Comparison of ENCODE assay signal across 10 cellular contexts in genomic region chr3:127044996-127045395, GRCh38.
DNase-seq lines count a peak whose midpoint lies in the region; ATAC-seq and TF ChIP-seq lines count a peak whose summit lies in the region.
"Had no signal": no experiment of that assay in that cellular context is flagged by ENCODE, and none has a peak within 500 bp of the region (broad histone marks: within the 10 kb centered on the region; RNA-seq: fewer than 3 reads in every experiment).

No MANE protein-coding gene starts in this region.

- TF ChIP-seq EP300 in tibial nerve (IDR thresholded peaks at IDR 0.05) = no peak

- no peaks in the 10 kb centered on the region; the same call in 1 of the 2 replicates for H4K20me1 ChIP-seq in DND-41 (ENCODE audit: insufficient read depth, low read length)

- no peaks in the 10 kb centered on the region for H3K9me3 ChIP-seq in DND-41 (ENCODE audit: insufficient read depth, low read length, severe bottlenecking)
- H3K9me3 ChIP-seq in body of pancreas = no peaks in the 10 kb centered on the region
- H3K9me3 ChIP-seq in tibial nerve = peaks cover 0 to 11% (median 0%) of the 10 kb centered on the region in 4 donors
- H3K9me3 ChIP-seq: HAP-1 had no signal

- H2AFZ ChIP-seq in DND-41 (ENCODE audit: low read depth, low read length) = no peak overlapping the region

- H3K4me3 ChIP-seq in DND-41 (ENCODE audit: low read depth in 1 of 2, low read length in 2 of 2) (no peak overlapping the region), body of pancreas (no peak overlapping the region), tibial nerve (no peak overlapping the region)
- H3K4me3 ChIP-seq: HAP-1 had no signal

- no peaks in the 10 kb centered on the region for H3K79me2 ChIP-seq in DND-41 (ENCODE audit: insufficient read depth, low read length)

- TF ChIP-seq CTCF in DND-41 (IDR thresholded peaks at IDR 0.05; ENCODE audit: borderline replicate concordance, extremely low read depth, low read length, poor library complexity, severe bottlenecking) = no peak
- TF ChIP-seq CTCF in body of pancreas (IDR thresholded peaks at IDR 0.05) = no peak
- no peak for TF ChIP-seq CTCF in tibial nerve (IDR thresholded peaks at IDR 0.05)

- WGBS in body of pancreas, 2 donors = 17 to 40% methylated on average over 3 to 4 of the region's 4 CpGs
- WGBS in tibial nerve, 2 donors = 42% methylated on average over 4 of the region's 4 CpGs

- no peak overlapping the region for H3K4me3 Mint-ChIP-seq in memory B cell
- H3K4me3 Mint-ChIP-seq in activated T-cell treated with anti-CD3 and anti-CD28 coated beads, Interleukin-2, amount 50 U/mL, for 72 hours = no peak overlapping the region
- H3K4me3 Mint-ChIP-seq: central memory CD8-positive, alpha-beta T cell had no signal

- peaks cover 9% of the 10 kb centered on the region for H3K9me3 Mint-ChIP-seq in memory B cell
- peaks cover 3 to 9% of the 10 kb centered on the region in 2 donors for H3K9me3 Mint-ChIP-seq in activated T-cell treated with anti-CD3 and anti-CD28 coated beads, Interleukin-2, amount 50 U/mL, for 72 hours

- no peak for DNase-seq in DND-41
- DNase-seq in NCI-H146 (lab: John Stamatoyannopoulos, UW) = peak; percentile 81
- DNase-seq in body of pancreas = peak in 2 of 4 donors; percentile 41 to 47
- DNase-seq in memory B cell (ENCODE audit: low spot score in 2 of 2) = no peak
- DNase-seq in activated T-cell treated with anti-CD3 and anti-CD28 coated beads for 4 hours = no peak
- no peak for DNase-seq in tibial nerve (ENCODE audit: low spot score in 2 of 2)
- no peak for DNase-seq in activated T-cell treated with anti-CD3 and anti-CD28 coated beads, Interleukin-2, amount 50 U/mL, for 72 hours

- no peak overlapping the region for H3K27ac ChIP-seq in DND-41 (ENCODE audit: low read length)
- no peak overlapping the region for H3K27ac ChIP-seq in body of pancreas
- no peak overlapping the region for H3K27ac ChIP-seq in tibial nerve

- peaks cover 2% of the 10 kb centered on the region for H3K4me1 Mint-ChIP-seq in memory B cell
- H3K4me1 Mint-ChIP-seq in activated T-cell treated with anti-CD3 and anti-CD28 coated beads, Interleukin-2, amount 50 U/mL, for 72 hours (ENCODE audit: low read depth) = no peaks in the 10 kb centered on the region
- H3K4me1 Mint-ChIP-seq: central memory CD8-positive, alpha-beta T cell had no signal

- H3K27me3 Mint-ChIP-seq in memory B cell = peaks cover 24% of the 10 kb centered on the region
- peaks cover 6% of the 10 kb centered on the region for H3K27me3 Mint-ChIP-seq in activated T-cell treated with anti-CD3 and anti-CD28 coated beads, Interleukin-2, amount 50 U/mL, for 72 hours (ENCODE audit: low read depth)

- H3K9ac ChIP-seq in DND-41 (ENCODE audit: low read depth, low read length) = no peak overlapping the region

- intact Hi-C loops in body of pancreas (cut with DNase I) = no loop called here

- H3K36me3 ChIP-seq in DND-41 (ENCODE audit: insufficient read depth, low read length) (no peaks in the 10 kb centered on the region), body of pancreas (replicated peaks in 1 of 2; ENCODE audit: insufficient read depth in 1 of 2, low read depth in 2 of 2) (no peaks in the 10 kb centered on the region), tibial nerve (no peaks in the 10 kb centered on the region)
- H3K36me3 ChIP-seq: HAP-1 had no signal

- H3K36me3 Mint-ChIP-seq in memory B cell = peaks cover 5% of the 10 kb centered on the region
- peaks cover 2 to 4% of the 10 kb centered on the region in 2 donors for H3K36me3 Mint-ChIP-seq in activated T-cell treated with anti-CD3 and anti-CD28 coated beads, Interleukin-2, amount 50 U/mL, for 72 hours (ENCODE audit: insufficient read depth in 2 of 2)

- H3K27ac Mint-ChIP-seq in memory B cell = peak overlapping the region; percentile 53
- no peak overlapping the region for H3K27ac Mint-ChIP-seq in activated T-cell treated with anti-CD3 and anti-CD28 coated beads, Interleukin-2, amount 50 U/mL, for 72 hours

- ATAC-seq in DND-41 (ENCODE audit: insufficient read depth, low read depth) (0 out of 3 replicates have a peak, but pooled peaks have one; percentile 50), body of pancreas (peak; percentile 43), memory B cell (ENCODE audit: low read depth) (no peak), HG02852 (IDR thresholded peaks at IDR 0.05; ENCODE audit: unreplicated experiment) (no peak)
- ATAC-seq in activated T-cell treated with anti-CD3 and anti-CD28 coated beads, Interleukin-2, amount 50 U/mL, for 72 hours (replicated peaks in 1 of 2) = no peak

- H3K4me2 ChIP-seq in DND-41 (ENCODE audit: insufficient read depth, low read length) = no peak overlapping the region

- H3K4me1 ChIP-seq in DND-41 (ENCODE audit: insufficient read depth, low read length) = no peaks in the 10 kb centered on the region
- peaks cover 24% of the 10 kb centered on the region for H3K4me1 ChIP-seq in body of pancreas
- H3K4me1 ChIP-seq in tibial nerve = peaks cover 0 to 23% (median 0%) of the 10 kb centered on the region in 4 donors
- H3K4me1 ChIP-seq: HAP-1 had no signal

- no peaks in the 10 kb centered on the region for H3K27me3 ChIP-seq in DND-41 (ENCODE audit: insufficient read depth, low read length, poor library complexity)
- no peaks in the 10 kb centered on the region for H3K27me3 ChIP-seq in body of pancreas
- no peaks in the 10 kb centered on the region for H3K27me3 ChIP-seq in tibial nerve

- TF ChIP-seq POLR2A in body of pancreas (IDR thresholded peaks at IDR 0.05) (no peak), tibial nerve (IDR thresholded peaks at IDR 0.05) (no peak)

Comparison
In these comparisons a context has a peak if more than half of its experiments do, and no peak if none do; other contexts are left out.
1. ATAC-seq: peak in DND-41 (single experiment) and body of pancreas (single experiment); none in memory B cell (single experiment), HG02852 (single experiment) and activated T-cell treated with anti-CD3 and anti-CD28 coated beads, Interleukin-2, amount 50 U/mL, for 72 hours (0 of 2).